ENCODE assay signal across 9 cellular contexts in genomic region chr2:165635532-165635931, GRCh38.
"Had no signal": no experiment of that assay in that cellular context is flagged by ENCODE, and none has a peak within 500 bp of the region (broad histone marks: within the 10 kb centered on the region; RNA-seq: fewer than 3 reads in every experiment).

No MANE protein-coding gene starts in this region.

- H3K4me3 ChIP-seq: tibial nerve had no signal

- H3K4me3 Mint-ChIP-seq: activated naive CD4-positive, alpha-beta T cell treated with anti-CD3 and anti-CD28 coated beads for 36 hours; activated naive CD8-positive, alpha-beta T cell treated with anti-CD3 and anti-CD28 coated beads, Interleukin-2, amount 50 U/mL, for 24 hours; immature natural killer cell; stimulated activated memory B cell treated with anti-CD40 and anti-IgM and Interleukin-4, amounts not matched to agents 10 μg/mL and 1 μg/mL and 100 μg/mL, for 72 hours had no signal

- H3K27ac Mint-ChIP-seq: activated naive CD4-positive, alpha-beta T cell treated with anti-CD3 and anti-CD28 coated beads for 36 hours; activated naive CD8-positive, alpha-beta T cell treated with anti-CD3 and anti-CD28 coated beads, Interleukin-2, amount 50 U/mL, for 24 hours; activated T-helper 2 cell treated with anti-CD3 and anti-CD28 coated beads, Interferon-gamma antibody, Interleukin-2, Interleukin-4, amounts not matched to agents 10 μg/mL and 5 μg/mL and 100 μg/mL, durations not matched to agents 14 hours and 24 hours and 36 hours; immature natural killer cell; stimulated activated memory B cell treated with anti-CD40 and anti-IgM and Interleukin-4, amounts not matched to agents 10 μg/mL and 1 μg/mL and 100 μg/mL, for 72 hours had no signal

- H3K36me3 ChIP-seq: tibial nerve had no signal

- H3K9me3 Mint-ChIP-seq: activated naive CD4-positive, alpha-beta T cell treated with anti-CD3 and anti-CD28 coated beads for 36 hours; activated naive CD8-positive, alpha-beta T cell treated with anti-CD3 and anti-CD28 coated beads, Interleukin-2, amount 50 U/mL, for 24 hours; activated T-helper 2 cell treated with anti-CD3 and anti-CD28 coated beads, Interferon-gamma antibody, Interleukin-2, Interleukin-4, amounts not matched to agents 10 μg/mL and 5 μg/mL and 100 μg/mL, durations not matched to agents 14 hours and 24 hours and 36 hours; immature natural killer cell; stimulated activated memory B cell treated with anti-CD40 and anti-IgM and Interleukin-4, amounts not matched to agents 10 μg/mL and 1 μg/mL and 100 μg/mL, for 72 hours had no signal

- ATAC-seq: activated naive CD8-positive, alpha-beta T cell treated with anti-CD3 and anti-CD28 coated beads, Interleukin-2, amount 50 U/mL, for 24 hours; stimulated activated memory B cell treated with anti-CD40 and anti-IgM and Interleukin-4, amounts not matched to agents 10 μg/mL and 1 μg/mL and 100 μg/mL, for 72 hours had no signal

- DNase-seq: activated CD4-positive, alpha-beta T cell treated with anti-CD3 and anti-CD28 coated beads for 1 hour; activated CD4-positive, alpha-beta T cell treated with anti-CD3 and anti-CD28 coated beads, Interleukin-2, amount 50 U/mL, for 48 hours; activated naive CD4-positive, alpha-beta T cell treated with anti-CD3 and anti-CD28 coated beads for 36 hours; activated naive CD8-positive, alpha-beta T cell treated with anti-CD3 and anti-CD28 coated beads, Interleukin-2, amount 50 U/mL, for 24 hours; activated T-cell treated with anti-CD3 and anti-CD28 coated beads, Interleukin-2, amount 50 U/mL, for 1 hour; immature natural killer cell had no signal

- H3K36me3 Mint-ChIP-seq: immature natural killer cell; stimulated activated memory B cell treated with anti-CD40 and anti-IgM and Interleukin-4, amounts not matched to agents 10 μg/mL and 1 μg/mL and 100 μg/mL, for 72 hours had no signal

- H3K4me1 Mint-ChIP-seq: activated naive CD8-positive, alpha-beta T cell treated with anti-CD3 and anti-CD28 coated beads, Interleukin-2, amount 50 U/mL, for 24 hours; immature natural killer cell; stimulated activated memory B cell treated with anti-CD40 and anti-IgM and Interleukin-4, amounts not matched to agents 10 μg/mL and 1 μg/mL and 100 μg/mL, for 72 hours had no signal

- H3K27me3 Mint-ChIP-seq: activated naive CD8-positive, alpha-beta T cell treated with anti-CD3 and anti-CD28 coated beads, Interleukin-2, amount 50 U/mL, for 24 hours had no signal

- H3K9me3 ChIP-seq: tibial nerve had no signal

- H3K27me3 ChIP-seq: tibial nerve had no signal
